Comparison of ENCODE assay signal across 2 cellular contexts in genomic region chr2:233303252-233303651, GRCh38.
TF ChIP-seq lines count a peak whose summit lies in the region.

No MANE protein-coding gene starts in this region.

TF ChIP-seq in GM23338, 12 proteins besides CTCF, POLR2A, EP300 and RAD21:
- TF ChIP-seq STAT1 (IDR thresholded peaks at IDR 0.05; ENCODE audit: unreplicated experiment), result no peak
- no peak for TF ChIP-seq JUNB (IDR thresholded peaks at IDR 0.05; ENCODE audit: unreplicated experiment)
- no peak for TF ChIP-seq ZNF462 (CRISPR knock-in tag; IDR thresholded peaks at IDR 0.05)
- no peak for TF ChIP-seq ZNF331 (CRISPR knock-in tag; IDR thresholded peaks at IDR 0.05; ENCODE audit: low read depth)
- TF ChIP-seq NANOG (IDR thresholded peaks at IDR 0.05; ENCODE audit: borderline replicate concordance), result no peak

TF ChIP-seq in GM12878, 131 proteins besides CTCF, POLR2A, EP300 and RAD21:
- TF ChIP-seq HSF1 (IDR thresholded peaks at IDR 0.05; ENCODE audit: low read depth, low read length), result no peak
- no peak for TF ChIP-seq CHD2 (IDR thresholded peaks at IDR 0.05; ENCODE audit: borderline replicate concordance, low read depth, low read length)
- TF ChIP-seq DPF2 (IDR thresholded peaks at IDR 0.05), result no peak
- no peak for TF ChIP-seq ZZZ3 (IDR thresholded peaks at IDR 0.05; ENCODE audit: control insufficient read depth, insufficient read length, low read depth)
- no peak for TF ChIP-seq MTA3 (IDR thresholded peaks at IDR 0.05; ENCODE audit: borderline replicate concordance, low read length)
- no peak for TF ChIP-seq NFXL1 (IDR thresholded peaks at IDR 0.05; ENCODE audit: borderline replicate concordance)
- TF ChIP-seq TCF12 (IDR thresholded peaks at IDR 0.05; ENCODE audit: low read depth, low read length), result no peak
- no peak for TF ChIP-seq MLLT1 (IDR thresholded peaks at IDR 0.05)
- TF ChIP-seq SREBF2 (IDR thresholded peaks at IDR 0.05; ENCODE audit: low read length), result no peak
- no peak for TF ChIP-seq TCF7 (IDR thresholded peaks at IDR 0.05; ENCODE audit: borderline replicate concordance)
- no peak for TF ChIP-seq SMC3 (IDR thresholded peaks at IDR 0.05; ENCODE audit: borderline replicate concordance, low read length)
- no peak for TF ChIP-seq ZNF207 (IDR thresholded peaks at IDR 0.05; ENCODE audit: borderline replicate concordance)
- TF ChIP-seq MEF2A (IDR thresholded peaks at IDR 0.05; ENCODE audit: insufficient read depth, low read depth, low read length), result no peak
